20 cellular contexts compared by ENCODE assay signal in genomic region chr17:82789051-82789592, GRCh38. TPM values are rescaled to one million over a fixed set of nuclear protein-coding genes. Genes with fewer than 3 reads are reported as not detected.
"Had no signal": no experiment of that assay in that cellular context is flagged by ENCODE, and none has a peak within 500 bp of the region (broad histone marks: within the 10 kb centered on the region; RNA-seq: fewer than 3 reads in every experiment).

No MANE protein-coding gene starts in this region.

- H3K36me3 ChIP-seq: ovary, transverse colon had no signal

- H3K9me3 Mint-ChIP-seq: activated naive CD4-positive, alpha-beta T cell treated with anti-CD3 and anti-CD28 coated beads, Interleukin-2, amount 10 ng/mL, durations not matched to agents 7 days and 5 days; activated T-helper 2 cell treated with anti-CD3 and anti-CD28 coated beads, Interferon-gamma antibody, Interleukin-2, Interleukin-4, amounts not matched to agents 10 μg/mL and 5 μg/mL and 100 μg/mL, durations not matched to agents 14 hours and 24 hours and 36 hours; memory B cell had no signal

- H3K27me3 ChIP-seq: body of pancreas, heart left ventricle, left lung, ovary, transverse colon had no signal

- DNase-seq: activated CD4-positive, alpha-beta T cell treated with anti-CD3 and anti-CD28 coated beads, Interleukin-2, amount 50 U/mL, for 1 hour; activated CD4-positive, CD25-positive, alpha-beta regulatory T cell; activated naive CD4-positive, alpha-beta T cell treated with anti-CD3 and anti-CD28 coated beads, Interleukin-2, amount 10 ng/mL, durations not matched to agents 7 days and 5 days; body of pancreas; cerebellar nuclear complex; dermis blood vessel endothelial cell; heart left ventricle; ovary; stimulated activated CD4-positive, alpha-beta T cell treated with anti-CD3 and anti-CD28 coated beads, Interleukin-4, amount 100 ng/mL, for 1 hour; T-helper 17 cell; transverse colon had no signal

- ATAC-seq: body of pancreas, left lung, T-helper 17 cell had no signal

- H3K4me1 Mint-ChIP-seq: activated naive CD4-positive, alpha-beta T cell treated with anti-CD3 and anti-CD28 coated beads, Interleukin-2, amount 10 ng/mL, durations not matched to agents 7 days and 5 days; memory B cell had no signal

- H3K27ac Mint-ChIP-seq: activated naive CD4-positive, alpha-beta T cell treated with anti-CD3 and anti-CD28 coated beads, Interleukin-2, amount 10 ng/mL, durations not matched to agents 7 days and 5 days; activated T-helper 2 cell treated with anti-CD3 and anti-CD28 coated beads, Interferon-gamma antibody, Interleukin-2, Interleukin-4, amounts not matched to agents 10 μg/mL and 5 μg/mL and 100 μg/mL, durations not matched to agents 14 hours and 24 hours and 36 hours had no signal

- FAIRE-seq: frontal cortex, islet of Langerhans, TTC549 had no signal

- H3K4me1 ChIP-seq: body of pancreas, left lung had no signal

- H3K4me3 Mint-ChIP-seq: activated naive CD4-positive, alpha-beta T cell treated with anti-CD3 and anti-CD28 coated beads, Interleukin-2, amount 10 ng/mL, durations not matched to agents 7 days and 5 days; memory B cell; T-helper 17 cell had no signal

- H3K4me3 ChIP-seq: body of pancreas, heart left ventricle, left lung, ovary, transverse colon had no signal

- H3K27ac ChIP-seq: body of pancreas, heart left ventricle, left lung, ovary, transverse colon had no signal

- H3K27me3 Mint-ChIP-seq: activated naive CD4-positive, alpha-beta T cell treated with anti-CD3 and anti-CD28 coated beads, Interleukin-2, amount 10 ng/mL, durations not matched to agents 7 days and 5 days; memory B cell; T-helper 17 cell had no signal

- H3K9me3 ChIP-seq: body of pancreas, heart left ventricle, left lung, ovary, transverse colon had no signal

RNA-seq across cellular contexts. Expression of gene ZNF750, which starts 50.7 kb away (rescaled TPM):
- total RNA-seq: activated CD8-positive, alpha-beta memory T cell treated with anti-CD3 and anti-CD28 coated beads for 36 hours; activated T-helper 2 cell treated with anti-CD3 and anti-CD28 coated beads, Interferon-gamma antibody, Interleukin-2, Interleukin-4, amounts not matched to agents 10 μg/mL and 5 μg/mL and 100 μg/mL, durations not matched to agents 14 hours and 24 hours and 36 hours; body of pancreas; dermis blood vessel endothelial cell; frontal cortex; ovary; subcutaneous adipose tissue; T-helper 17 cell; transverse colon had no signal
- polyA plus RNA-seq: neural cell had no signal
